ENCODE assay signal across 9 cellular contexts in the genomic region with DNA sequence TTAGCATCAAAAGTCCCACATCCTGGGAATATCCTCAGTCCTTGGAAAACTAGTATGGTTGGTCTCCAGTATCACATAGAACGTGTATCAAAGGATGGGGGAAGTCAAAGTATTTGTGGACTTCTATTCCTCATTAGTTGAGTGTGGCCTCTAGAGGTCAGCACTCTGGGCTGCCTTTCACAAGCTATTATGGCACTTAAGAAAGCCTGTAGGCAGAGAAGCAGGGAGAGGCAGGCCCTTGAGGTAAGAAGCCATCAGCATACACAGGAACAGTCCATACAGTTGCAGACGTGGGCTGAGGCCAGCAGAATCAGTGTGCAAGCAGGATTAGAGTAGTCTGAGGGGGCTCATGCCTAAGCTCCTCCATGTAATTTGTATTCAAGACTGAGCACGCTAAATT.
DNase-seq lines count a peak whose midpoint lies in the region; TF ChIP-seq lines count a peak whose summit lies in the region.
"Had no signal": no experiment of that assay in that cellular context is flagged by ENCODE, and none has a peak within 500 bp of the region (broad histone marks: within the 10 kb centered on the region; RNA-seq: fewer than 3 reads in every experiment).

No MANE protein-coding gene starts in this region.

- H3K9ac ChIP-seq in liver (ENCODE audit: low read depth in 1 of 2, low read length in 2 of 2) (no peak overlapping the region), SK-N-SH (no peak overlapping the region)

- no peaks in the 10 kb centered on the region for H3K9me2 ChIP-seq in SK-N-SH

- H3K9me3 ChIP-seq in WERI-Rb-1 (ENCODE audit: severe bottlenecking) (no peaks in the 10 kb centered on the region), liver (ENCODE audit: control insufficient read depth in 4 of 4, low read length in 3 of 4) (no peaks in the 10 kb centered on the region), SK-N-SH (no peaks in the 10 kb centered on the region)

- no peak overlapping the region for H3K4me2 ChIP-seq in SK-N-SH

- TF ChIP-seq EP300 in SK-N-SH (IDR thresholded peaks at IDR 0.05; ENCODE audit: borderline replicate concordance in 1 of 2, low read depth in 1 of 2, low read length in 1 of 2): no peak

- H4K20me1 ChIP-seq in SK-N-SH (ENCODE audit: insufficient read depth): no peaks in the 10 kb centered on the region

- intact Hi-C loops in posterior vena cava (cut with DNase I): no loop called here

- H3K27me3 ChIP-seq in WERI-Rb-1 (ENCODE audit: insufficient read depth, low read depth, severe bottlenecking): no peaks in the 10 kb centered on the region
- no peaks in the 10 kb centered on the region for H3K27me3 ChIP-seq in liver (ENCODE audit: control insufficient read depth in 4 of 4, insufficient read depth in 4 of 4, low read length in 3 of 4)
- H3K27me3 ChIP-seq in SK-N-SH (ENCODE audit: insufficient read depth): no peaks in the 10 kb centered on the region

- DNase-seq in DMS 273 (lab: John Stamatoyannopoulos, UW; ENCODE audit: unreplicated experiment) (peak; percentile 62), WERI-Rb-1 (peak; percentile 87), posterior vena cava (ENCODE audit: low spot score) (no peak), SK-N-SH (no peak), NCI-H226 (no peak)
- peak; percentile 2 for DNase-seq in Jurkat, Clone E6-1 (ENCODE audit: low read depth, low spot score)
- DNase-seq in activated CD4-positive, alpha-beta T cell treated with anti-CD3 and anti-CD28 coated beads, Interleukin-2, amount 50 U/mL, for 48 hours: no peak
- DNase-seq: NCI-H1092 treated with DMSO at 0.1 percent for 48 hours had no signal

- no peaks in the 10 kb centered on the region for H3K4me1 ChIP-seq in liver (ENCODE audit: control insufficient read depth in 4 of 4, insufficient read depth in 4 of 4, low read length in 3 of 4)
- no peaks in the 10 kb centered on the region for H3K4me1 ChIP-seq in SK-N-SH (ENCODE audit: control insufficient read depth in 1 of 2, insufficient read depth in 2 of 2, low read depth in 1 of 2, low read length in 1 of 2)

- H3K27ac ChIP-seq in WERI-Rb-1 (no peak overlapping the region), liver (ENCODE audit: low read depth in 1 of 2, low read length in 2 of 2) (no peak overlapping the region), SK-N-SH (ENCODE audit: low read depth in 2 of 2, low read length in 1 of 2) (no peak overlapping the region)

- no peaks in the 10 kb centered on the region for H3K79me2 ChIP-seq in SK-N-SH (ENCODE audit: insufficient read depth)

- TF ChIP-seq CTCF in WERI-Rb-1 (IDR thresholded peaks at IDR 0.05; ENCODE audit: low read depth, low read length) (peak; percentile 55), liver (IDR thresholded peaks at IDR 0.05; ENCODE audit: low read depth, low read length, missing input control) (peak; percentile 5), SK-N-SH (IDR thresholded peaks at IDR 0.05) (no peak)

- CTCF ChIA-PET in SK-N-SH (lab: Yijun Ruan, JAX): interaction anchor here (0.7 kb wide), 1 partner anchor 11 kb away, joined by 3 read pairs; no protein-coding TSS in a partner anchor

- no peak overlapping the region for H3K4me3 ChIP-seq in Jurkat, Clone E6-1 (ENCODE audit: low read length)
- H3K4me3 ChIP-seq in WERI-Rb-1 (ENCODE audit: low read depth, low read length) (no peak overlapping the region), liver (ENCODE audit: low read depth in 1 of 3, low read length in 3 of 3) (no peak overlapping the region), SK-N-SH (ENCODE audit: low read depth in 2 of 2, low read length in 1 of 2) (no peak overlapping the region; a peak in 1 of 4 replicates)

- 60% methylated on average over 3 of the region's 3 CpGs for WGBS in liver
- 13% methylated on average over 3 of the region's 3 CpGs for WGBS in SK-N-SH (ENCODE audit: low lambda C conversion rate)

- no peaks in the 10 kb centered on the region for H3F3A ChIP-seq in SK-N-SH (replicated peaks; ENCODE audit: insufficient read depth)

- TF ChIP-seq RAD21 in liver (IDR thresholded peaks at IDR 0.05) (peak; percentile 37 to 54), SK-N-SH (IDR thresholded peaks at IDR 0.05; ENCODE audit: low read length) (no peak)

- POLR2A ChIA-PET in SK-N-SH (lab: Yijun Ruan, JAX): no interaction called here

- no peak overlapping the region for H2AFZ ChIP-seq in SK-N-SH (ENCODE audit: low read depth)

- H3K36me3 ChIP-seq in WERI-Rb-1 (no peaks in the 10 kb centered on the region), liver (ENCODE audit: control insufficient read depth in 4 of 4, insufficient read depth in 3 of 4, low read depth in 1 of 4, low read length in 3 of 4) (no peaks in the 10 kb centered on the region), SK-N-SH (replicated peaks in 1 of 2; ENCODE audit: control insufficient read depth in 1 of 2, insufficient read depth in 2 of 2, low read length in 1 of 2) (no peaks in the 10 kb centered on the region)

TF ChIP-seq in liver, 16 proteins besides CTCF, POLR2A, EP300 and RAD21 (continues in another document):
- no peak for TF ChIP-seq RXRA (IDR thresholded peaks at IDR 0.05)
- TF ChIP-seq HNF4G (IDR thresholded peaks at IDR 0.05): no peak
- TF ChIP-seq, protein P1, sequence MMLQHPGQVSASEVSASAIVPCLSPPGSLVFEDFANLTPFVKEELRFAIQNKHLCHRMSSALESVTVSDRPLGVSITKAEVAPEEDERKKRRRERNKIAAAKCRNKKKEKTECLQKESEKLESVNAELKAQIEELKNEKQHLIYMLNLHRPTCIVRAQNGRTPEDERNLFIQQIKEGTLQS (IDR thresholded peaks at IDR 0.05): no peak
- TF ChIP-seq, protein P2, sequence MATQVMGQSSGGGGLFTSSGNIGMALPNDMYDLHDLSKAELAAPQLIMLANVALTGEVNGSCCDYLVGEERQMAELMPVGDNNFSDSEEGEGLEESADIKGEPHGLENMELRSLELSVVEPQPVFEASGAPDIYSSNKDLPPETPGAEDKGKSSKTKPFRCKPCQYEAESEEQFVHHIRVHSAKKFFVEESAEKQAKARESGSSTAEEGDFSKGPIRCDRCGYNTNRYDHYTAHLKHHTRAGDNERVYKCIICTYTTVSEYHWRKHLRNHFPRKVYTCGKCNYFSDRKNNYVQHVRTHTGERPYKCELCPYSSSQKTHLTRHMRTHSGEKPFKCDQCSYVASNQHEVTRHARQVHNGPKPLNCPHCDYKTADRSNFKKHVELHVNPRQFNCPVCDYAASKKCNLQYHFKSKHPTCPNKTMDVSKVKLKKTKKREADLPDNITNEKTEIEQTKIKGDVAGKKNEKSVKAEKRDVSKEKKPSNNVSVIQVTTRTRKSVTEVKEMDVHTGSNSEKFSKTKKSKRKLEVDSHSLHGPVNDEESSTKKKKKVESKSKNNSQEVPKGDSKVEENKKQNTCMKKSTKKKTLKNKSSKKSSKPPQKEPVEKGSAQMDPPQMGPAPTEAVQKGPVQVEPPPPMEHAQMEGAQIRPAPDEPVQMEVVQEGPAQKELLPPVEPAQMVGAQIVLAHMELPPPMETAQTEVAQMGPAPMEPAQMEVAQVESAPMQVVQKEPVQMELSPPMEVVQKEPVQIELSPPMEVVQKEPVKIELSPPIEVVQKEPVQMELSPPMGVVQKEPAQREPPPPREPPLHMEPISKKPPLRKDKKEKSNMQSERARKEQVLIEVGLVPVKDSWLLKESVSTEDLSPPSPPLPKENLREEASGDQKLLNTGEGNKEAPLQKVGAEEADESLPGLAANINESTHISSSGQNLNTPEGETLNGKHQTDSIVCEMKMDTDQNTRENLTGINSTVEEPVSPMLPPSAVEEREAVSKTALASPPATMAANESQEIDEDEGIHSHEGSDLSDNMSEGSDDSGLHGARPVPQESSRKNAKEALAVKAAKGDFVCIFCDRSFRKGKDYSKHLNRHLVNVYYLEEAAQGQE (IDR thresholded peaks at IDR 0.05): no peak
- no peak for TF ChIP-seq HNF4A (conservative IDR thresholded peaks at IDR 0.05)
- TF ChIP-seq TAF1 (conservative IDR thresholded peaks at IDR 0.05): no peak

TF ChIP-seq in SK-N-SH, 30 proteins besides CTCF, POLR2A, EP300 and RAD21:
- no peak for TF ChIP-seq CHD2 (IDR thresholded peaks at IDR 0.05; ENCODE audit: low read length, partially characterized antibody)
TF ChIP-seq in SK-N-SH: peak in this region for 0.

Comparison
In these comparisons a context has a peak if more than half of its experiments do, and no peak if none do; other contexts are left out.
1. DNase-seq: peak in DMS 273 (single experiment), Jurkat, Clone E6-1 (single experiment) and WERI-Rb-1 (single experiment); none in activated CD4-positive, alpha-beta T cell treated with anti-CD3 and anti-CD28 coated beads, Interleukin-2, amount 50 U/mL, for 48 hours (0 of 2), posterior vena cava (single experiment), SK-N-SH (single experiment) and NCI-H226 (single experiment).